Comparison of ENCODE assay signal across 1 cellular context in genomic region chr3:179973931-179974361, GRCh38.
TF ChIP-seq lines count a peak whose summit lies in the region.

No MANE protein-coding gene starts in this region.

TF ChIP-seq in GM23338, 12 proteins besides CTCF, POLR2A, EP300 and RAD21 (continued from another document):
- TF ChIP-seq ZNF331 (CRISPR knock-in tag; IDR thresholded peaks at IDR 0.05; ENCODE audit: low read depth): no peak
